Comparison of ENCODE assay signal across 25 cellular contexts in the genomic region with DNA sequence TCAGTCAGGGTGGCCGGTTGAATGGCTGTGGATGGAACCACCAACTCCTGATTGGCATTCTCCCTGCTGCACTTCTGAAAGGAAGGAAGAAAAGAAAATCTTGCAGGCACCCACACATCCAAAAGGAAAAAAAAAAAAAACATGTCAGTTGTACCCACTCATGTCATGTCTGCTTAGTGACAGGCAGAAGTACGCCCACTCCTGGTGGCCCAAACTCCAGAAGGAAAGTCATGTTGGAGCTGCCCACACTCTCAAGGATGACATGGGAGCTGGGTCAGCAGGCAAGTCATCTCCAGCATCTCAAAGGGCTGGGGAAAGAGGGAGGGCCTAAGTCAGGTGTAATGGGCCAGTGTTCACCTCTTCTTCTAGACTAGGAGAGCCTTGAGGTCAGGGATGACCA.
DNase-seq lines count a peak whose midpoint lies in the region; ATAC-seq and TF ChIP-seq lines count a peak whose summit lies in the region.
"Had no signal": no experiment of that assay in that cellular context is flagged by ENCODE, and none has a peak within 500 bp of the region (broad histone marks: within the 10 kb centered on the region; RNA-seq: fewer than 3 reads in every experiment).

No MANE protein-coding gene starts in this region.

- no peak overlapping the region for H3K27ac Mint-ChIP-seq in T-helper 2 cell treated with Interferon-gamma antibody and Interleukin-4, amounts not matched to agents 5 μg/mL and 100 μg/mL, for 36 hours
- peak overlapping the region; percentile 91 to 96 (median 96) for H3K27ac Mint-ChIP-seq in CD4-positive, CD25-positive, alpha-beta regulatory T cell
- peak overlapping the region; percentile 9 for H3K27ac Mint-ChIP-seq in activated CD4-positive, alpha-beta memory T cell treated with anti-CD3 and anti-CD28 coated beads, Interleukin-2, amount 10 ng/mL, durations not matched to agents 7 days and 5 days
- H3K27ac Mint-ChIP-seq: brain; naive B cell; stimulated activated naive B cell treated with anti-CD40 and anti-IgM and Interleukin-4, amounts not matched to agents 10 μg/mL and 1 μg/mL and 100 μg/mL, for 72 hours had no signal

- peaks cover 65% of the 10 kb centered on the region for H3K4me1 ChIP-seq in CD4-positive, CD25-positive, alpha-beta regulatory T cell (ENCODE audit: control insufficient read depth, insufficient read depth, low read length, poor library complexity, severe bottlenecking)
- no peaks in the 10 kb centered on the region for H3K4me1 ChIP-seq in SK-N-SH (ENCODE audit: control insufficient read depth in 1 of 2, insufficient read depth in 2 of 2, low read depth in 1 of 2, low read length in 1 of 2)
- H3K4me1 ChIP-seq: lower lobe of right lung, suprapubic skin, upper lobe of right lung had no signal

- CTCF ChIA-PET in activated CD4-positive, alpha-beta memory T cell treated with anti-CD3 and anti-CD28 coated beads, Interleukin-2, amount 10 ng/mL, durations not matched to agents 7 days and 5 days (lab: Charles Lee): interaction anchor here (0.5 to 1.4 kb wide), 3 partner anchors 19 to 1082 kb away, joined by 3 to 6 read pairs (median 3); no protein-coding TSS in a partner anchor
- CTCF ChIA-PET in SK-N-SH (lab: Yijun Ruan, JAX): interaction anchor here (0.7 kb wide), 1 partner anchor 117 kb away, joined by 3 read pairs; no protein-coding TSS in a partner anchor

- H3K27me3 ChIP-seq in CD4-positive, CD25-positive, alpha-beta regulatory T cell (ENCODE audit: control insufficient read depth, insufficient read depth, low read length): no peaks in the 10 kb centered on the region
- no peaks in the 10 kb centered on the region for H3K27me3 ChIP-seq in SK-N-SH (ENCODE audit: insufficient read depth)
- H3K27me3 ChIP-seq: suprapubic skin, upper lobe of right lung had no signal

- no peaks in the 10 kb centered on the region for H3K9me2 ChIP-seq in SK-N-SH

- ATAC-seq in CD4-positive, CD25-positive, alpha-beta regulatory T cell (ENCODE audit: low read depth in 2 of 2): no peak
- ATAC-seq in HG03378 (IDR thresholded peaks at IDR 0.05; ENCODE audit: unreplicated experiment) (no peak), GM21515 (IDR thresholded peaks at IDR 0.05; ENCODE audit: unreplicated experiment) (no peak)
- ATAC-seq: lower lobe of right lung; stimulated activated naive B cell treated with anti-CD40 and anti-IgM and Interleukin-4, amounts not matched to agents 10 μg/mL and 1 μg/mL and 100 μg/mL, for 72 hours; upper lobe of right lung had no signal

- no peak overlapping the region for H3K9ac ChIP-seq in SK-N-SH

- TF ChIP-seq RAD21 in SK-N-SH (IDR thresholded peaks at IDR 0.05; ENCODE audit: low read length): no peak

- H3K27me3 Mint-ChIP-seq in T-helper 2 cell treated with Interferon-gamma antibody and Interleukin-4, amounts not matched to agents 5 μg/mL and 100 μg/mL, for 36 hours (ENCODE audit: low read depth): no peaks in the 10 kb centered on the region
- H3K27me3 Mint-ChIP-seq in CD4-positive, CD25-positive, alpha-beta regulatory T cell: no peaks in the 10 kb centered on the region
- H3K27me3 Mint-ChIP-seq in activated CD4-positive, alpha-beta memory T cell treated with anti-CD3 and anti-CD28 coated beads, Interleukin-2, amount 10 ng/mL, durations not matched to agents 7 days and 5 days: no peaks in the 10 kb centered on the region
- H3K27me3 Mint-ChIP-seq: IgD-negative memory B cell had no signal

- no peak for DNase-seq in T-helper 2 cell treated with Interferon-gamma antibody and Interleukin-4, amounts not matched to agents 5 μg/mL and 100 μg/mL, for 36 hours (ENCODE audit: low spot score)
- DNase-seq in T-helper 2 cell: no peak
- no peak for DNase-seq in CD4-positive, CD25-positive, alpha-beta regulatory T cell
- DNase-seq in activated CD4-positive, alpha-beta memory T cell treated with anti-CD3 and anti-CD28 coated beads, Interleukin-2, amount 10 ng/mL, durations not matched to agents 7 days and 5 days: no peak
- DNase-seq in caudate nucleus (lab: John Stamatoyannopoulos, UW): peak in 28 of 61 donors; percentile 3 to 75 (median 20)
- no peak for DNase-seq in SK-N-SH
- DNase-seq: 8988T; amniotic stem cell; C1 segment of cervical spinal cord; hippocampal formation; lower lobe of right lung; midbrain; naive B cell; NCI-H146; NCI-H226; NCI-H526 treated with DMSO at 0.1 percent for 48 hours; NK-92 treated with Interleukin-12 subunit alpha and Interleukin-12 subunit beta, amount 100 ng/mL, for 24 hours; stimulated activated naive B cell treated with anti-CD40 and anti-IgM and Interleukin-4, amounts not matched to agents 10 μg/mL and 1 μg/mL and 100 μg/mL, for 72 hours; T-helper 9 cell; upper lobe of right lung had no signal

- no peak overlapping the region for H3K4me2 ChIP-seq in SK-N-SH

- no peaks in the 10 kb centered on the region for H3F3A ChIP-seq in SK-N-SH (replicated peaks; ENCODE audit: insufficient read depth)

- H3K9me3 Mint-ChIP-seq in T-helper 2 cell treated with Interferon-gamma antibody and Interleukin-4, amounts not matched to agents 5 μg/mL and 100 μg/mL, for 36 hours: peaks cover 4% of the 10 kb centered on the region
- H3K9me3 Mint-ChIP-seq in CD4-positive, CD25-positive, alpha-beta regulatory T cell: peaks cover 0 to 2% (median 0%) of the 10 kb centered on the region in 7 donors
- peaks cover 8% of the 10 kb centered on the region for H3K9me3 Mint-ChIP-seq in activated CD4-positive, alpha-beta memory T cell treated with anti-CD3 and anti-CD28 coated beads, Interleukin-2, amount 10 ng/mL, durations not matched to agents 7 days and 5 days
- H3K9me3 Mint-ChIP-seq: brain had no signal

- H3K27ac ChIP-seq in CD4-positive, CD25-positive, alpha-beta regulatory T cell (ENCODE audit: insufficient read depth, low read length, poor library complexity, severe bottlenecking): no peak overlapping the region
- H3K27ac ChIP-seq in caudate nucleus (ENCODE audit: low read depth, low read length) (peak overlapping the region; percentile 12), SK-N-SH (ENCODE audit: low read depth in 2 of 2, low read length in 1 of 2) (no peak overlapping the region)
- H3K27ac ChIP-seq: lower lobe of right lung, suprapubic skin, upper lobe of right lung had no signal

- no peaks in the 10 kb centered on the region for H3K9me3 ChIP-seq in CD4-positive, CD25-positive, alpha-beta regulatory T cell (ENCODE audit: control insufficient read depth in 2 of 2, low read length in 2 of 2)
- no peaks in the 10 kb centered on the region for H3K9me3 ChIP-seq in SK-N-SH
- H3K9me3 ChIP-seq: lower lobe of right lung, suprapubic skin, upper lobe of right lung had no signal

- H4K20me1 ChIP-seq in SK-N-SH (ENCODE audit: insufficient read depth): no peaks in the 10 kb centered on the region

- H3K4me3 Mint-ChIP-seq in T-helper 2 cell treated with Interferon-gamma antibody and Interleukin-4, amounts not matched to agents 5 μg/mL and 100 μg/mL, for 36 hours: peak overlapping the region; percentile 11
- H3K4me3 Mint-ChIP-seq in CD4-positive, CD25-positive, alpha-beta regulatory T cell: peak overlapping the region in 3 of 4 donors; percentile 29 to 84 (median 37)
- no peak overlapping the region for H3K4me3 Mint-ChIP-seq in activated CD4-positive, alpha-beta memory T cell treated with anti-CD3 and anti-CD28 coated beads, Interleukin-2, amount 10 ng/mL, durations not matched to agents 7 days and 5 days
- H3K4me3 Mint-ChIP-seq: brain; IgD-negative memory B cell; naive B cell; stimulated activated naive B cell treated with anti-CD40 and anti-IgM and Interleukin-4, amounts not matched to agents 10 μg/mL and 1 μg/mL and 100 μg/mL, for 72 hours had no signal

- no peaks in the 10 kb centered on the region for H3K79me2 ChIP-seq in SK-N-SH (ENCODE audit: insufficient read depth)

- TF ChIP-seq CTCF in SK-N-SH (IDR thresholded peaks at IDR 0.05): no peak

- TF ChIP-seq EP300 in SK-N-SH (IDR thresholded peaks at IDR 0.05; ENCODE audit: borderline replicate concordance in 1 of 2, low read depth in 1 of 2, low read length in 1 of 2): no peak

- H3K36me3 ChIP-seq in CD4-positive, CD25-positive, alpha-beta regulatory T cell (ENCODE audit: control insufficient read depth, insufficient read depth, low read length): no peaks in the 10 kb centered on the region
- H3K36me3 ChIP-seq in SK-N-SH (replicated peaks in 1 of 2; ENCODE audit: control insufficient read depth in 1 of 2, insufficient read depth in 2 of 2, low read length in 1 of 2): no peaks in the 10 kb centered on the region
- H3K36me3 ChIP-seq: lower lobe of right lung, suprapubic skin, upper lobe of right lung had no signal

- H3K4me1 Mint-ChIP-seq in T-helper 2 cell treated with Interferon-gamma antibody and Interleukin-4, amounts not matched to agents 5 μg/mL and 100 μg/mL, for 36 hours (ENCODE audit: low read depth): peaks cover 87% of the 10 kb centered on the region
- H3K4me1 Mint-ChIP-seq in CD4-positive, CD25-positive, alpha-beta regulatory T cell: peaks cover 49 to 96% (median 80%) of the 10 kb centered on the region in 4 donors
- peaks cover 84% of the 10 kb centered on the region for H3K4me1 Mint-ChIP-seq in activated CD4-positive, alpha-beta memory T cell treated with anti-CD3 and anti-CD28 coated beads, Interleukin-2, amount 10 ng/mL, durations not matched to agents 7 days and 5 days
- H3K4me1 Mint-ChIP-seq: naive B cell; stimulated activated naive B cell treated with anti-CD40 and anti-IgM and Interleukin-4, amounts not matched to agents 10 μg/mL and 1 μg/mL and 100 μg/mL, for 72 hours had no signal

- no peak overlapping the region for H2AFZ ChIP-seq in SK-N-SH (ENCODE audit: low read depth)

- peaks cover 21% of the 10 kb centered on the region for H3K36me3 Mint-ChIP-seq in T-helper 2 cell treated with Interferon-gamma antibody and Interleukin-4, amounts not matched to agents 5 μg/mL and 100 μg/mL, for 36 hours (ENCODE audit: low read depth)
- H3K36me3 Mint-ChIP-seq in CD4-positive, CD25-positive, alpha-beta regulatory T cell: peaks cover 4% of the 10 kb centered on the region
- H3K36me3 Mint-ChIP-seq in activated CD4-positive, alpha-beta memory T cell treated with anti-CD3 and anti-CD28 coated beads, Interleukin-2, amount 10 ng/mL, durations not matched to agents 7 days and 5 days (ENCODE audit: low read depth): peaks cover 20% of the 10 kb centered on the region
- H3K36me3 Mint-ChIP-seq: brain; IgD-negative memory B cell; naive B cell; stimulated activated naive B cell treated with anti-CD40 and anti-IgM and Interleukin-4, amounts not matched to agents 10 μg/mL and 1 μg/mL and 100 μg/mL, for 72 hours had no signal

- WGBS in SK-N-SH (ENCODE audit: low lambda C conversion rate): 7% methylated on average over 2 of the region's 2 CpGs

- H3K4me3 ChIP-seq in CD4-positive, CD25-positive, alpha-beta regulatory T cell (ENCODE audit: low read depth, low read length): no peak overlapping the region
- no peak overlapping the region for H3K4me3 ChIP-seq in SK-N-SH (ENCODE audit: low read depth in 2 of 2, low read length in 1 of 2)
- H3K4me3 ChIP-seq: lower lobe of right lung, suprapubic skin, upper lobe of right lung had no signal

- POLR2A ChIA-PET in activated CD4-positive, alpha-beta memory T cell treated with anti-CD3 and anti-CD28 coated beads, Interleukin-2, amount 10 ng/mL, durations not matched to agents 7 days and 5 days (lab: Charles Lee): interaction anchor here (1.3 to 14.9 kb wide), 3 partner anchors 14 to 215 kb away, joined by 3 to 244 read pairs (median 156); no protein-coding TSS in a partner anchor
- POLR2A ChIA-PET in SK-N-SH (lab: Yijun Ruan, JAX): no interaction called here

TF ChIP-seq in SK-N-SH, 30 proteins besides CTCF, POLR2A, EP300 and RAD21 (continues in another document):
- no peak for TF ChIP-seq TAF1 (IDR thresholded peaks at IDR 0.05; ENCODE audit: borderline replicate concordance, low read depth, low read length)
